13 cellular contexts compared by ENCODE assay signal in genomic region chr1:91440845-91441244, GRCh38. TPM values are rescaled to one million over a fixed set of nuclear protein-coding genes. Genes with fewer than 3 reads are reported as not detected.
DNase-seq lines count a peak whose midpoint lies in the region; TF ChIP-seq lines count a peak whose summit lies in the region.
"Had no signal": no experiment of that assay in that cellular context is flagged by ENCODE, and none has a peak within 500 bp of the region (broad histone marks: within the 10 kb centered on the region; RNA-seq: fewer than 3 reads in every experiment).

No MANE protein-coding gene starts in this region.

- H3K4me3 ChIP-seq in GM12865 (ENCODE audit: low read depth, low read length) = no peak overlapping the region
- no peak overlapping the region for H3K4me3 ChIP-seq in testis
- H3K4me3 ChIP-seq: left lung had no signal

- H3K9me3 ChIP-seq in testis = no peaks in the 10 kb centered on the region

- H3K36me3 ChIP-seq in testis (ENCODE audit: low read depth, missing control alignments) = no peaks in the 10 kb centered on the region
- H3K36me3 ChIP-seq: left lung had no signal

- DNase-seq in AG08395 (ENCODE audit: low spot score) (peak; percentile 4), GM12865 (ENCODE audit: low read depth) (peak; percentile 15), NCI-H526 treated with DMSO at 0.1 percent for 48 hours (lab: John Stamatoyannopoulos, UW) (peak; percentile 17), dermis blood vessel endothelial cell (peak; percentile 31), testis (no peak), COLO668 (lab: John Stamatoyannopoulos, UW; ENCODE audit: unreplicated experiment) (no peak), inferior parietal cortex (ENCODE audit: extremely low spot score) (no peak)
- no peak for DNase-seq in stimulated activated naive CD4-positive, alpha-beta T cell treated with Interleukin-2 at 50 U/mL for 16 hours (lab: John Stamatoyannopoulos, UW)
- DNase-seq: DMS79 treated with DMSO at 0.1 percent for 48 hours; erythroblast; left lung; stimulated activated CD8-positive, alpha-beta memory T cell treated with anti-CD3 and anti-CD28 coated beads, Interleukin-4, amount 100 ng/mL, for 48 hours; T-helper 17 cell had no signal

- no peaks in the 10 kb centered on the region for H3K4me1 ChIP-seq in testis
- H3K4me1 ChIP-seq: left lung had no signal

- WGBS in testis, 2 donors = 77 to 96% methylated on average over 1 of the region's 1 CpG

- H3K27ac ChIP-seq in testis = no peak overlapping the region
- H3K27ac ChIP-seq: left lung had no signal

- TF ChIP-seq POLR2A in testis (IDR thresholded peaks at IDR 0.05) = no peak

- no peaks in the 10 kb centered on the region for H3K27me3 ChIP-seq in testis
- H3K27me3 ChIP-seq: left lung had no signal

- intact Hi-C loops in testis (cut with DNase I; ENCODE audit: low total_unique reads) = no loop called here

- TF ChIP-seq CTCF in GM12865 (IDR thresholded peaks at IDR 0.05; ENCODE audit: insufficient read depth, low read depth, low read length, missing control alignments) (no peak), testis (IDR thresholded peaks at IDR 0.05) (no peak)

RNA-seq across cellular contexts. Expression of gene HFM1, which starts 36.2 kb away (rescaled TPM):
- 0.14 and 0.51 TPM in 2 replicates for total RNA-seq in dermis blood vessel endothelial cell
- 10 to 100 TPM; 20.5 to 27.1 TPM for total RNA-seq in testis
- 12.6 TPM for polyA plus RNA-seq in testis (ENCODE audit: insufficient read depth, low read depth, low replicate concordance)
- total RNA-seq: T-helper 17 cell had no signal

RNA-seq across cellular contexts. Expression of gene CDC7, which starts 59.8 kb away (rescaled TPM):
- total RNA-seq in dermis blood vessel endothelial cell = 2.6 and 7.7 TPM in 2 replicates
- 10 to 100 TPM; 15.5 to 22.4 TPM for total RNA-seq in testis
- 24.2 TPM for polyA plus RNA-seq in testis (ENCODE audit: insufficient read depth, low read depth, low replicate concordance)

Comparison
In these comparisons a context has a peak if more than half of its experiments do, and no peak if none do; other contexts are left out.
1. DNase-seq: peak in AG08395 (single experiment), GM12865 (single experiment), NCI-H526 treated with DMSO at 0.1 percent for 48 hours (single experiment) and dermis blood vessel endothelial cell (single experiment); none in testis (single experiment), stimulated activated naive CD4-positive, alpha-beta T cell treated with Interleukin-2 at 50 U/mL for 16 hours (single experiment), COLO668 (single experiment) and inferior parietal cortex (single experiment).
2. RNA of gene HFM1, which starts 36.2 kb away (total RNA-seq): 20.5 to 27.1 TPM in testis; 0.14 to 0.51 TPM in dermis blood vessel endothelial cell; every median in the first group is over 10 times any median in the second.